ENCODE assay signal across 1 cellular context in genomic region chr2:36318547-36318946, GRCh38.
TF ChIP-seq lines count a peak whose summit lies in the region.

No MANE protein-coding gene starts in this region.

TF ChIP-seq in HepG2, 621 proteins besides CTCF, POLR2A, EP300 and RAD21:
- 0 out of 2 replicates have a peak, but pooled peaks have one; percentile 3 for TF ChIP-seq USF2 (IDR thresholded peaks at IDR 0.05; ENCODE audit: low read depth, low read length)
- no peak for TF ChIP-seq USF2 (CRISPR knock-in tag; IDR thresholded peaks at IDR 0.05; ENCODE audit: borderline replicate concordance)
- no peak for TF ChIP-seq ETV5 (CRISPR knock-in tag; IDR thresholded peaks at IDR 0.05; ENCODE audit: borderline replicate concordance)
- TF ChIP-seq SMC3 (IDR thresholded peaks at IDR 0.05; ENCODE audit: low read length) = 0 out of 2 replicates have a peak, but pooled peaks have one; percentile 11
- TF ChIP-seq ZNF513 (CRISPR knock-in tag; conservative IDR thresholded peaks at IDR 0.05) = no peak
- TF ChIP-seq STAG1 (CRISPR knock-in tag; IDR thresholded peaks at IDR 0.05) = peak; percentile 33
